ENCODE assay signal across 3 cellular contexts in the genomic region with DNA sequence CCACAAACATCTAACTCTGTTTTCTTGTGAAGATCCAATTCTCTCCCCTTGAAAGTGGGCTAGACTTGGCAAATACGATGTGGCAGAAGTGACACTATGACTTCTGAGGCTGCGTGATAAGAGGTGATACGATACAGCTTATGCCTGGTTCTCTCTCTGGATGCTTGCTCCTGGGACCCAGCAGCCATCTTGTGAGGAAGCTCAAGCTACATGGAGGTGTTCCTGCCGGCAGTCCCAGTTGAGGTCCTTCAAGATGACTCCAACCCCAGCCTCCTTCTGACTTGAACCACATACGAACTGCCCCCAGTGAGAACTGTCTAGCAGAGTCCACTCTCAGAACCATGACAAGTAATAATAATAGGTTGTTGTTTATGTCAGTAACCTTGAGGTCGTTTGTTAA.
TF ChIP-seq lines count a peak whose summit lies in the region.

No MANE protein-coding gene starts in this region.

TF ChIP-seq in SK-N-SH treated with all-trans-retinoic acid at 6 μM for 48 hours, 23 proteins besides CTCF, POLR2A, EP300 and RAD21:
- no peak for TF ChIP-seq SNAI2 (CRISPR knock-in tag; IDR thresholded peaks at IDR 0.05)
- TF ChIP-seq ZNF565 (CRISPR knock-in tag; conservative IDR thresholded peaks at IDR 0.05; ENCODE audit: low read depth), result peak; percentile 93
- no peak for TF ChIP-seq BACH2 (CRISPR knock-in tag; IDR thresholded peaks at IDR 0.05; ENCODE audit: borderline replicate concordance)
- no peak for TF ChIP-seq OSR1 (CRISPR knock-in tag; IDR thresholded peaks at IDR 0.05)
- TF ChIP-seq CSRNP3 (CRISPR knock-in tag; IDR thresholded peaks at IDR 0.05), result no peak
- no peak for TF ChIP-seq ZNF8 (CRISPR knock-in tag; IDR thresholded peaks at IDR 0.05)
- TF ChIP-seq, protein P1, sequence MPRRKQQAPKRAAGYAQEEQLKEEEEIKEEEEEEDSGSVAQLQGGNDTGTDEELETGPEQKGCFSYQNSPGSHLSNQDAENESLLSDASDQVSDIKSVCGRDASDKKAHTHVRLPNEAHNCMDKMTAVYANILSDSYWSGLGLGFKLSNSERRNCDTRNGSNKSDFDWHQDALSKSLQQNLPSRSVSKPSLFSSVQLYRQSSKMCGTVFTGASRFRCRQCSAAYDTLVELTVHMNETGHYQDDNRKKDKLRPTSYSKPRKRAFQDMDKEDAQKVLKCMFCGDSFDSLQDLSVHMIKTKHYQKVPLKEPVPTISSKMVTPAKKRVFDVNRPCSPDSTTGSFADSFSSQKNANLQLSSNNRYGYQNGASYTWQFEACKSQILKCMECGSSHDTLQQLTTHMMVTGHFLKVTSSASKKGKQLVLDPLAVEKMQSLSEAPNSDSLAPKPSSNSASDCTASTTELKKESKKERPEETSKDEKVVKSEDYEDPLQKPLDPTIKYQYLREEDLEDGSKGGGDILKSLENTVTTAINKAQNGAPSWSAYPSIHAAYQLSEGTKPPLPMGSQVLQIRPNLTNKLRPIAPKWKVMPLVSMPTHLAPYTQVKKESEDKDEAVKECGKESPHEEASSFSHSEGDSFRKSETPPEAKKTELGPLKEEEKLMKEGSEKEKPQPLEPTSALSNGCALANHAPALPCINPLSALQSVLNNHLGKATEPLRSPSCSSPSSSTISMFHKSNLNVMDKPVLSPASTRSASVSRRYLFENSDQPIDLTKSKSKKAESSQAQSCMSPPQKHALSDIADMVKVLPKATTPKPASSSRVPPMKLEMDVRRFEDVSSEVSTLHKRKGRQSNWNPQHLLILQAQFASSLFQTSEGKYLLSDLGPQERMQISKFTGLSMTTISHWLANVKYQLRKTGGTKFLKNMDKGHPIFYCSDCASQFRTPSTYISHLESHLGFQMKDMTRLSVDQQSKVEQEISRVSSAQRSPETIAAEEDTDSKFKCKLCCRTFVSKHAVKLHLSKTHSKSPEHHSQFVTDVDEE (CRISPR knock-in tag; IDR thresholded peaks at IDR 0.05), result no peak

TF ChIP-seq in SK-N-SH, 30 proteins besides CTCF, POLR2A, EP300 and RAD21:
- no peak for TF ChIP-seq CHD2 (IDR thresholded peaks at IDR 0.05; ENCODE audit: low read length, partially characterized antibody)
- no peak for TF ChIP-seq TEAD4 (IDR thresholded peaks at IDR 0.05; ENCODE audit: borderline replicate concordance, insufficient read depth)

TF ChIP-seq in K562, 482 proteins besides CTCF, POLR2A, EP300 and RAD21:
- TF ChIP-seq ZNF717 (CRISPR knock-in tag; IDR thresholded peaks at IDR 0.05) (no peak), YY1 (IDR thresholded peaks at IDR 0.05; ENCODE audit: borderline replicate concordance in 1 of 3, control insufficient read depth in 1 of 3, extremely low read depth in 1 of 3, insufficient read depth in 3 of 3, insufficient read length in 1 of 3, insufficient replicate concordance in 2 of 3, low read depth in 1 of 3, low read length in 2 of 3) (peak; percentile 39 to 90 (median 65))
